In genomic region chr16:5851583-5851982, GRCh38 we compare ENCODE assay signal across 20 cellular contexts.
A peak's percentile ranks its signal among the peaks of the same experiment; 100 is the strongest.
DNase-seq lines count a peak whose midpoint lies in the region; ATAC-seq and TF ChIP-seq lines count a peak whose summit lies in the region.
"Had no signal": no experiment of that assay in that cellular context is flagged by ENCODE, and none has a peak within 500 bp of the region (broad histone marks: within the 10 kb centered on the region; RNA-seq: fewer than 3 reads in every experiment).

No MANE protein-coding gene starts in this region.

- no peaks in the 10 kb centered on the region for H3K9me3 ChIP-seq in left lung
- no peaks in the 10 kb centered on the region for H3K9me3 ChIP-seq in naive thymus-derived CD4-positive, alpha-beta T cell (ENCODE audit: control insufficient read depth in 2 of 3, low read length in 3 of 3)
- H3K9me3 ChIP-seq in lower lobe of right lung, result no peaks in the 10 kb centered on the region
- H3K9me3 ChIP-seq: SJCRH30 had no signal

- intact Hi-C loops in left lung (cut with DNase I), result no loop called here
- intact Hi-C loops in naive thymus-derived CD4-positive, alpha-beta T cell (cut with micrococcal nuclease), result no loop called here
- intact Hi-C loops in lower lobe of right lung (cut with DNase I), result no loop called here

- in situ Hi-C loops in Caki2 (cut with HindIII; ENCODE audit: low pct_unique_long_range_greater_than_20kb, low sequenced_read_pairs) (no loop called here), SK-MEL-5 (cut with HindIII; ENCODE audit: low pct_unique_long_range_greater_than_20kb, low sequenced_read_pairs) (no loop called here)

- H3K36me3 ChIP-seq in kidney epithelial cell (ENCODE audit: control insufficient read depth, insufficient read depth, low read length) (no peaks in the 10 kb centered on the region), left lung (no peaks in the 10 kb centered on the region), lower lobe of right lung (no peaks in the 10 kb centered on the region)
- no peaks in the 10 kb centered on the region for H3K36me3 ChIP-seq in naive thymus-derived CD4-positive, alpha-beta T cell (ENCODE audit: control insufficient read depth in 2 of 3, insufficient read depth in 3 of 3, low read length in 3 of 3)
- H3K36me3 ChIP-seq: SJCRH30 had no signal

- peaks cover 0 to 19% (median 6%) of the 10 kb centered on the region in 11 donors for H3K9me3 Mint-ChIP-seq in naive thymus-derived CD4-positive, alpha-beta T cell
- H3K9me3 Mint-ChIP-seq: GM23338 had no signal

- no peaks in the 10 kb centered on the region for H3K27me3 Mint-ChIP-seq in naive thymus-derived CD4-positive, alpha-beta T cell
- H3K27me3 Mint-ChIP-seq: B cell had no signal

- H3K4me3 ChIP-seq in NB4 (ENCODE audit: low read depth, low read length) (no peak overlapping the region), kidney epithelial cell (ENCODE audit: low read depth, low read length) (no peak overlapping the region), left lung (no peak overlapping the region), lower lobe of right lung (no peak overlapping the region)
- H3K4me3 ChIP-seq in naive thymus-derived CD4-positive, alpha-beta T cell (ENCODE audit: low read length), result no peak overlapping the region
- H3K4me3 ChIP-seq: GM23338, SJCRH30 had no signal

- H3K27me3 ChIP-seq in kidney epithelial cell (ENCODE audit: control insufficient read depth, insufficient read depth, low read length) (no peaks in the 10 kb centered on the region), left lung (no peaks in the 10 kb centered on the region), lower lobe of right lung (ENCODE audit: low read depth) (no peaks in the 10 kb centered on the region)
- no peaks in the 10 kb centered on the region for H3K27me3 ChIP-seq in naive thymus-derived CD4-positive, alpha-beta T cell (ENCODE audit: control insufficient read depth in 2 of 2, insufficient read depth in 2 of 2, low read length in 2 of 2)
- H3K27me3 ChIP-seq: SJCRH30 had no signal

- CTCF ChIA-PET in naive thymus-derived CD4-positive, alpha-beta T cell (lab: Charles Lee), result no interaction called here

- no peaks in the 10 kb centered on the region for H3K4me1 ChIP-seq in left lung
- H3K4me1 ChIP-seq in naive thymus-derived CD4-positive, alpha-beta T cell (ENCODE audit: control insufficient read depth in 2 of 2, insufficient read depth in 2 of 2, low read length in 2 of 2), result no peaks in the 10 kb centered on the region
- no peaks in the 10 kb centered on the region for H3K4me1 ChIP-seq in lower lobe of right lung
- H3K4me1 ChIP-seq: SJCRH30 had no signal

- no peak for TF ChIP-seq POLR2A in NB4 (IDR thresholded peaks at IDR 0.05; ENCODE audit: extremely low read depth, insufficient read length)

- H3K27ac ChIP-seq in left lung (no peak overlapping the region), lower lobe of right lung (no peak overlapping the region)
- H3K27ac ChIP-seq in naive thymus-derived CD4-positive, alpha-beta T cell (ENCODE audit: low read depth, low read length), result no peak overlapping the region
- H3K27ac ChIP-seq: SJCRH30 had no signal

- no peaks in the 10 kb centered on the region for H3K36me3 Mint-ChIP-seq in naive thymus-derived CD4-positive, alpha-beta T cell

- DNase-seq in Caki2 (ENCODE audit: low read depth) (peak; percentile 95), NB4 (ENCODE audit: low read depth) (peak; percentile 1), SK-MEL-5 (ENCODE audit: low read depth, low spot score) (peak; percentile 2), kidney epithelial cell (ENCODE audit: low read depth) (peak; percentile 16), left lung (no peak), lower lobe of right lung (no peak)
- no peak for DNase-seq in naive thymus-derived CD4-positive, alpha-beta T cell
- DNase-seq: 8988T, COR-L47, EL, KG1, NCI-H1105, NCI-H2081, NCI-H2171 treated with DMSO at 0.1 percent for 48 hours, NCI-H446, NCI-H526 treated with DMSO at 0.1 percent for 48 hours, SJCRH30 had no signal

- no peak overlapping the region for H3K27ac Mint-ChIP-seq in naive thymus-derived CD4-positive, alpha-beta T cell
- H3K27ac Mint-ChIP-seq: B cell, GM23338 had no signal

- H3K4me3 Mint-ChIP-seq in naive thymus-derived CD4-positive, alpha-beta T cell, result no peak overlapping the region
- H3K4me3 Mint-ChIP-seq: B cell, GM23338 had no signal

- ATAC-seq in left lung, result no peak
- no peak for ATAC-seq in naive thymus-derived CD4-positive, alpha-beta T cell
- no peak for ATAC-seq in HG03135 (IDR thresholded peaks at IDR 0.05; ENCODE audit: unreplicated experiment)
- no peak for ATAC-seq in lower lobe of right lung
- ATAC-seq: GM23338 had no signal

- H3K4me1 Mint-ChIP-seq in naive thymus-derived CD4-positive, alpha-beta T cell, result no peaks in the 10 kb centered on the region
- H3K4me1 Mint-ChIP-seq: B cell, GM23338 had no signal

- POLR2A ChIA-PET in naive thymus-derived CD4-positive, alpha-beta T cell (lab: Charles Lee), result no interaction called here

- TF ChIP-seq CTCF in NB4 (IDR thresholded peaks at IDR 0.05; ENCODE audit: low read depth, low read length), result no peak
- no peak for TF ChIP-seq CTCF in kidney epithelial cell (IDR thresholded peaks at IDR 0.05; ENCODE audit: insufficient read depth, low read length, poor library complexity, severe bottlenecking)
- no peak for TF ChIP-seq CTCF in left lung (IDR thresholded peaks at IDR 0.05)
- no peak for TF ChIP-seq CTCF in lower lobe of right lung (IDR thresholded peaks at IDR 0.05)

Comparison
In these comparisons a context has a peak if more than half of its experiments do, and no peak if none do; other contexts are left out.
1. DNase-seq: peak in Caki2 (single experiment), NB4 (single experiment), SK-MEL-5 (single experiment) and kidney epithelial cell (single experiment); none in left lung (0 of 2), naive thymus-derived CD4-positive, alpha-beta T cell (0 of 9) and lower lobe of right lung (single experiment).